Comparison of ENCODE assay signal across 7 cellular contexts in genomic region chr17:55820675-55821074, GRCh38.
"Had no signal": no experiment of that assay in that cellular context is flagged by ENCODE, and none has a peak within 500 bp of the region (broad histone marks: within the 10 kb centered on the region; RNA-seq: fewer than 3 reads in every experiment).

No MANE protein-coding gene starts in this region.

- FAIRE-seq: HepG2, HTR-8/SVneo had no signal

- H3K9ac ChIP-seq: KMS-11 had no signal

- DNase-seq: IMR-90, KBM-7, KG1 had no signal

- H3K4me2 ChIP-seq: KMS-11 had no signal

- ATAC-seq: HepG2 had no signal

- H3K27ac ChIP-seq: HL-60, KMS-11 had no signal
